1 cellular context compared by ENCODE assay signal in the genomic region with DNA sequence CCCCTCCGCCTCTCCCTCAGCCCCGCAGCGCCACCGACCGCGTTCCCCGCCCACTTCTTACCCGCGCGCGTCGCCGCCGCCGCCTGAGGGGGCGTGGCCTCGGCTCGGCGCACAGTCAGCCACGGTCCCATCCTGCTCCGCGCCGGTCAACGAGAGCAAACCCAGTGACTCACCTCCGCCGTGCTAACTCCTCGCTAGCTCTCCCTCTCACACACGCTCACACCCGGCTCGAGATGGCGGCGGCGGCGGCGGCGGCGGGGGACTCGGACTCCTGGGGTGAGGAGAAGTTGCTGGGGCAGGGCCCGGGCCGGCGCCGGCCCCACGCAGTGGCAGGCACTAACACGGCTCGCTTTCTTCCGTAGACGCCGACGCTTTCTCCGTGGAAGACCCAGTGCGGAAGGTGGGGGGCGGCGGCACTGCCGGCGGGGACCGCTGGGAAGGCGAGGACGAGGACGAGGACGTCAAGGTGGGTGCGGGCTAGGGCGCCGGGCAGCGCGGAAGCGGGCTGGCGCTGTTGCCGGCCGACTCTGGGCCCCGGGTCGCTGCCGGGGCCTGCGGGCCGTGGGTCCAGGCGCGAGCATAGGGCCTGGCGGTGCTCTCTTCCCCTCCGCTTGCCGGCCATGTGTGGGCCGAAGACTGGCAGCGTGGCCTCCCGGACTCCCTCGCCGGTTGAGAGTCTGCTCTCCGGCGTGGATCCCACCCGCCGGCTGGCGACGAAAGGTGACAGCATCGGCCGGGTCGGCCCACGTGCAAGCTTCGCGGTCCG.
A peak's percentile ranks its signal among the peaks of the same experiment; 100 is the strongest.
TF ChIP-seq lines count a peak whose summit lies in the region.

A gene with protein sequence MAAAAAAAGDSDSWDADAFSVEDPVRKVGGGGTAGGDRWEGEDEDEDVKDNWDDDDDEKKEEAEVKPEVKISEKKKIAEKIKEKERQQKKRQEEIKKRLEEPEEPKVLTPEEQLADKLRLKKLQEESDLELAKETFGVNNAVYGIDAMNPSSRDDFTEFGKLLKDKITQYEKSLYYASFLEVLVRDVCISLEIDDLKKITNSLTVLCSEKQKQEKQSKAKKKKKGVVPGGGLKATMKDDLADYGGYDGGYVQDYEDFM (plus strand): TSS at position 186 of the 766 bp plus-strand sequence. CDS start 48 bp downstream, at position 234.

TF ChIP-seq in HepG2, 621 proteins besides CTCF, POLR2A, EP300 and RAD21 (continued from another document):
- TF ChIP-seq ZMAT3 (CRISPR knock-in tag; conservative IDR thresholded peaks at IDR 0.05) (0 out of 2 replicates have a peak, but pooled peaks have one; percentile 82), MTA1 (CRISPR knock-in tag; IDR thresholded peaks at IDR 0.05; ENCODE audit: borderline replicate concordance) (peak; percentile 41; the same call in 1 of the 2 replicates), FOSL2 (CRISPR knock-in tag; IDR thresholded peaks at IDR 0.05) (peak; percentile 97), ZNF878 (CRISPR knock-in tag; IDR thresholded peaks at IDR 0.05) (peak; percentile 43; the same call in 1 of the 2 replicates), JUN (CRISPR knock-in tag; IDR thresholded peaks at IDR 0.05) (peak; percentile 55), NCOA1 (CRISPR knock-in tag; IDR thresholded peaks at IDR 0.05) (no peak), CHD2 (IDR thresholded peaks at IDR 0.05; ENCODE audit: low read depth, low read length) (peak; percentile 81), CENPT (CRISPR knock-in tag; IDR thresholded peaks at IDR 0.05; ENCODE audit: low read depth) (no peak), HNF4A (CRISPR knock-in tag; IDR thresholded peaks at IDR 0.05) (0 out of 2 replicates have a peak, but pooled peaks have one; percentile 5), SRSF9 (IDR thresholded peaks at IDR 0.05; ENCODE audit: borderline replicate concordance, insufficient read depth, low read depth, low read length, poor library complexity, severe bottlenecking) (no peak), ZNF260 (CRISPR knock-in tag; IDR thresholded peaks at IDR 0.05; ENCODE audit: borderline replicate concordance, low read depth) (0 out of 2 replicates have a peak, but pooled peaks have one; percentile 72), MED8 (CRISPR knock-in tag; IDR thresholded peaks at IDR 0.05; ENCODE audit: insufficient replicate concordance) (peak; percentile 79), ZNF230 (CRISPR knock-in tag; IDR thresholded peaks at IDR 0.05) (peak; percentile 84), NR2C2 (CRISPR knock-in tag; IDR thresholded peaks at IDR 0.05; ENCODE audit: borderline replicate concordance) (peak; percentile 39; the same call in 1 of the 2 replicates), KAT7 (CRISPR knock-in tag; IDR thresholded peaks at IDR 0.05; ENCODE audit: borderline replicate concordance) (peak; percentile 83), SRSF1 (optimal IDR thresholded peaks at IDR 0.05; ENCODE audit: low read depth, low read length) (peak; percentile 4), EZH2 (conservative IDR thresholded peaks at IDR 0.05; ENCODE audit: low read depth, low read length) (no peak), RBM22 (optimal IDR thresholded peaks at IDR 0.05; ENCODE audit: low read length) (no peak), KDM2A (CRISPR knock-in tag; IDR thresholded peaks at IDR 0.05; ENCODE audit: borderline replicate concordance, low read depth) (peak; percentile 35), ZNF550 (CRISPR knock-in tag; IDR thresholded peaks at IDR 0.05; ENCODE audit: borderline replicate concordance) (peak; percentile 86; the same call in 1 of the 2 replicates), MEF2D (CRISPR knock-in tag; IDR thresholded peaks at IDR 0.05) (no peak), NFYC (CRISPR knock-in tag; IDR thresholded peaks at IDR 0.05) (0 out of 2 replicates have a peak, but pooled peaks have one; percentile 14), YEATS4 (CRISPR knock-in tag; IDR thresholded peaks at IDR 0.05; ENCODE audit: borderline replicate concordance) (peak; percentile 42), ZNF879 (CRISPR knock-in tag; IDR thresholded peaks at IDR 0.05) (peak; percentile 29; the same call in 1 of the 2 replicates)
- TF ChIP-seq, protein P1, sequence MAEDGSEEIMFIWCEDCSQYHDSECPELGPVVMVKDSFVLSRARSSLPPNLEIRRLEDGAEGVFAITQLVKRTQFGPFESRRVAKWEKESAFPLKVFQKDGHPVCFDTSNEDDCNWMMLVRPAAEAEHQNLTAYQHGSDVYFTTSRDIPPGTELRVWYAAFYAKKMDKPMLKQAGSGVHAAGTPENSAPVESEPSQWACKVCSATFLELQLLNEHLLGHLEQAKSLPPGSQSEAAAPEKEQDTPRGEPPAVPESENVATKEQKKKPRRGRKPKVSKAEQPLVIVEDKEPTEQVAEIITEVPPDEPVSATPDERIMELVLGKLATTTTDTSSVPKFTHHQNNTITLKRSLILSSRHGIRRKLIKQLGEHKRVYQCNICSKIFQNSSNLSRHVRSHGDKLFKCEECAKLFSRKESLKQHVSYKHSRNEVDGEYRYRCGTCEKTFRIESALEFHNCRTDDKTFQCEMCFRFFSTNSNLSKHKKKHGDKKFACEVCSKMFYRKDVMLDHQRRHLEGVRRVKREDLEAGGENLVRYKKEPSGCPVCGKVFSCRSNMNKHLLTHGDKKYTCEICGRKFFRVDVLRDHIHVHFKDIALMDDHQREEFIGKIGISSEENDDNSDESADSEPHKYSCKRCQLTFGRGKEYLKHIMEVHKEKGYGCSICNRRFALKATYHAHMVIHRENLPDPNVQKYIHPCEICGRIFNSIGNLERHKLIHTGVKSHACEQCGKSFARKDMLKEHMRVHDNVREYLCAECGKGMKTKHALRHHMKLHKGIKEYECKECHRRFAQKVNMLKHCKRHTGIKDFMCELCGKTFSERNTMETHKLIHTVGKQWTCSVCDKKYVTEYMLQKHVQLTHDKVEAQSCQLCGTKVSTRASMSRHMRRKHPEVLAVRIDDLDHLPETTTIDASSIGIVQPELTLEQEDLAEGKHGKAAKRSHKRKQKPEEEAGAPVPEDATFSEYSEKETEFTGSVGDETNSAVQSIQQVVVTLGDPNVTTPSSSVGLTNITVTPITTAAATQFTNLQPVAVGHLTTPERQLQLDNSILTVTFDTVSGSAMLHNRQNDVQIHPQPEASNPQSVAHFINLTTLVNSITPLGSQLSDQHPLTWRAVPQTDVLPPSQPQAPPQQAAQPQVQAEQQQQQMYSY (CRISPR knock-in tag; IDR thresholded peaks at IDR 0.05): peak; percentile 45; the same call in 1 of the 2 replicates
- TF ChIP-seq, protein P2, sequence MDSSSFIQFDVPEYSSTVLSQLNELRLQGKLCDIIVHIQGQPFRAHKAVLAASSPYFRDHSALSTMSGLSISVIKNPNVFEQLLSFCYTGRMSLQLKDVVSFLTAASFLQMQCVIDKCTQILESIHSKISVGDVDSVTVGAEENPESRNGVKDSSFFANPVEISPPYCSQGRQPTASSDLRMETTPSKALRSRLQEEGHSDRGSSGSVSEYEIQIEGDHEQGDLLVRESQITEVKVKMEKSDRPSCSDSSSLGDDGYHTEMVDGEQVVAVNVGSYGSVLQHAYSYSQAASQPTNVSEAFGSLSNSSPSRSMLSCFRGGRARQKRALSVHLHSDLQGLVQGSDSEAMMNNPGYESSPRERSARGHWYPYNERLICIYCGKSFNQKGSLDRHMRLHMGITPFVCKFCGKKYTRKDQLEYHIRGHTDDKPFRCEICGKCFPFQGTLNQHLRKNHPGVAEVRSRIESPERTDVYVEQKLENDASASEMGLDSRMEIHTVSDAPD (CRISPR knock-in tag; IDR thresholded peaks at IDR 0.05): 0 out of 2 replicates have a peak, but pooled peaks have one; percentile 0
- TF ChIP-seq, protein P3, sequence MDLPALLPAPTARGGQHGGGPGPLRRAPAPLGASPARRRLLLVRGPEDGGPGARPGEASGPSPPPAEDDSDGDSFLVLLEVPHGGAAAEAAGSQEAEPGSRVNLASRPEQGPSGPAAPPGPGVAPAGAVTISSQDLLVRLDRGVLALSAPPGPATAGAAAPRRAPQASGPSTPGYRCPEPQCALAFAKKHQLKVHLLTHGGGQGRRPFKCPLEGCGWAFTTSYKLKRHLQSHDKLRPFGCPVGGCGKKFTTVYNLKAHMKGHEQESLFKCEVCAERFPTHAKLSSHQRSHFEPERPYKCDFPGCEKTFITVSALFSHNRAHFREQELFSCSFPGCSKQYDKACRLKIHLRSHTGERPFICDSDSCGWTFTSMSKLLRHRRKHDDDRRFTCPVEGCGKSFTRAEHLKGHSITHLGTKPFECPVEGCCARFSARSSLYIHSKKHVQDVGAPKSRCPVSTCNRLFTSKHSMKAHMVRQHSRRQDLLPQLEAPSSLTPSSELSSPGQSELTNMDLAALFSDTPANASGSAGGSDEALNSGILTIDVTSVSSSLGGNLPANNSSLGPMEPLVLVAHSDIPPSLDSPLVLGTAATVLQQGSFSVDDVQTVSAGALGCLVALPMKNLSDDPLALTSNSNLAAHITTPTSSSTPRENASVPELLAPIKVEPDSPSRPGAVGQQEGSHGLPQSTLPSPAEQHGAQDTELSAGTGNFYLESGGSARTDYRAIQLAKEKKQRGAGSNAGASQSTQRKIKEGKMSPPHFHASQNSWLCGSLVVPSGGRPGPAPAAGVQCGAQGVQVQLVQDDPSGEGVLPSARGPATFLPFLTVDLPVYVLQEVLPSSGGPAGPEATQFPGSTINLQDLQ (CRISPR knock-in tag; IDR thresholded peaks at IDR 0.05): peak; percentile 62; the same call in 1 of the 2 replicates
- TF ChIP-seq, protein P4, sequence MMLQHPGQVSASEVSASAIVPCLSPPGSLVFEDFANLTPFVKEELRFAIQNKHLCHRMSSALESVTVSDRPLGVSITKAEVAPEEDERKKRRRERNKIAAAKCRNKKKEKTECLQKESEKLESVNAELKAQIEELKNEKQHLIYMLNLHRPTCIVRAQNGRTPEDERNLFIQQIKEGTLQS (CRISPR knock-in tag; IDR thresholded peaks at IDR 0.05): peak; percentile 79
- TF ChIP-seq, protein P5, sequence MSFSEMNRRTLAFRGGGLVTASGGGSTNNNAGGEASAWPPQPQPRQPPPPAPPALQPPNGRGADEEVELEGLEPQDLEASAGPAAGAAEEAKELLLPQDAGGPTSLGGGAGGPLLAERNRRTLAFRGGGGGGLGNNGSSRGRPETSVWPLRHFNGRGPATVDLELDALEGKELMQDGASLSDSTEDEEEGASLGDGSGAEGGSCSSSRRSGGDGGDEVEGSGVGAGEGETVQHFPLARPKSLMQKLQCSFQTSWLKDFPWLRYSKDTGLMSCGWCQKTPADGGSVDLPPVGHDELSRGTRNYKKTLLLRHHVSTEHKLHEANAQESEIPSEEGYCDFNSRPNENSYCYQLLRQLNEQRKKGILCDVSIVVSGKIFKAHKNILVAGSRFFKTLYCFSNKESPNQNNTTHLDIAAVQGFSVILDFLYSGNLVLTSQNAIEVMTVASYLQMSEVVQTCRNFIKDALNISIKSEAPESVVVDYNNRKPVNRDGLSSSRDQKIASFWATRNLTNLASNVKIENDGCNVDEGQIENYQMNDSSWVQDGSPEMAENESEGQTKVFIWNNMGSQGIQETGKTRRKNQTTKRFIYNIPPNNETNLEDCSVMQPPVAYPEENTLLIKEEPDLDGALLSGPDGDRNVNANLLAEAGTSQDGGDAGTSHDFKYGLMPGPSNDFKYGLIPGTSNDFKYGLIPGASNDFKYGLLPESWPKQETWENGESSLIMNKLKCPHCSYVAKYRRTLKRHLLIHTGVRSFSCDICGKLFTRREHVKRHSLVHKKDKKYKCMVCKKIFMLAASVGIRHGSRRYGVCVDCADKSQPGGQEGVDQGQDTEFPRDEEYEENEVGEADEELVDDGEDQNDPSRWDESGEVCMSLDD (CRISPR knock-in tag; IDR thresholded peaks at IDR 0.05; ENCODE audit: borderline replicate concordance): no peak
- TF ChIP-seq, protein P6, sequence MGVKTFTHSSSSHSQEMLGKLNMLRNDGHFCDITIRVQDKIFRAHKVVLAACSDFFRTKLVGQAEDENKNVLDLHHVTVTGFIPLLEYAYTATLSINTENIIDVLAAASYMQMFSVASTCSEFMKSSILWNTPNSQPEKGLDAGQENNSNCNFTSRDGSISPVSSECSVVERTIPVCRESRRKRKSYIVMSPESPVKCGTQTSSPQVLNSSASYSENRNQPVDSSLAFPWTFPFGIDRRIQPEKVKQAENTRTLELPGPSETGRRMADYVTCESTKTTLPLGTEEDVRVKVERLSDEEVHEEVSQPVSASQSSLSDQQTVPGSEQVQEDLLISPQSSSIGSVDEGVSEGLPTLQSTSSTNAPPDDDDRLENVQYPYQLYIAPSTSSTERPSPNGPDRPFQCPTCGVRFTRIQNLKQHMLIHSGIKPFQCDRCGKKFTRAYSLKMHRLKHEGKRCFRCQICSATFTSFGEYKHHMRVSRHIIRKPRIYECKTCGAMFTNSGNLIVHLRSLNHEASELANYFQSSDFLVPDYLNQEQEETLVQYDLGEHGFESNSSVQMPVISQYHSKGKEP (CRISPR knock-in tag; IDR thresholded peaks at IDR 0.05): no peak
